ENCODE assay signal across 1 cellular context in genomic region chr7:154640266-154640865, GRCh38.
TF ChIP-seq lines count a peak whose summit lies in the region.

No MANE protein-coding gene starts in this region.

TF ChIP-seq in SK-N-SH treated with all-trans-retinoic acid at 6 μM for 48 hours, 23 proteins besides CTCF, POLR2A, EP300 and RAD21 (continued from another document):
- TF ChIP-seq, protein P1, sequence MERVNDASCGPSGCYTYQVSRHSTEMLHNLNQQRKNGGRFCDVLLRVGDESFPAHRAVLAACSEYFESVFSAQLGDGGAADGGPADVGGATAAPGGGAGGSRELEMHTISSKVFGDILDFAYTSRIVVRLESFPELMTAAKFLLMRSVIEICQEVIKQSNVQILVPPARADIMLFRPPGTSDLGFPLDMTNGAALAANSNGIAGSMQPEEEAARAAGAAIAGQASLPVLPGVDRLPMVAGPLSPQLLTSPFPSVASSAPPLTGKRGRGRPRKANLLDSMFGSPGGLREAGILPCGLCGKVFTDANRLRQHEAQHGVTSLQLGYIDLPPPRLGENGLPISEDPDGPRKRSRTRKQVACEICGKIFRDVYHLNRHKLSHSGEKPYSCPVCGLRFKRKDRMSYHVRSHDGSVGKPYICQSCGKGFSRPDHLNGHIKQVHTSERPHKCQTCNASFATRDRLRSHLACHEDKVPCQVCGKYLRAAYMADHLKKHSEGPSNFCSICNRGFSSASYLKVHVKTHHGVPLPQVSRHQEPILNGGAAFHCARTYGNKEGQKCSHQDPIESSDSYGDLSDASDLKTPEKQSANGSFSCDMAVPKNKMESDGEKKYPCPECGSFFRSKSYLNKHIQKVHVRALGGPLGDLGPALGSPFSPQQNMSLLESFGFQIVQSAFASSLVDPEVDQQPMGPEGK (CRISPR knock-in tag; IDR thresholded peaks at IDR 0.05; ENCODE audit: borderline replicate concordance) = no peak
- TF ChIP-seq ZNF70 (CRISPR knock-in tag; IDR thresholded peaks at IDR 0.05) (no peak), OSR1 (CRISPR knock-in tag; IDR thresholded peaks at IDR 0.05) (no peak), ZFP3 (CRISPR knock-in tag; IDR thresholded peaks at IDR 0.05) (no peak), ZFP30 (CRISPR knock-in tag; IDR thresholded peaks at IDR 0.05) (no peak), TOX (CRISPR knock-in tag; IDR thresholded peaks at IDR 0.05; ENCODE audit: borderline replicate concordance) (no peak), BACH2 (CRISPR knock-in tag; IDR thresholded peaks at IDR 0.05; ENCODE audit: borderline replicate concordance) (no peak), PPARA (CRISPR knock-in tag; IDR thresholded peaks at IDR 0.05; ENCODE audit: borderline replicate concordance) (no peak), ARNTL (CRISPR knock-in tag; IDR thresholded peaks at IDR 0.05; ENCODE audit: borderline replicate concordance, low read depth) (no peak), SNAI2 (CRISPR knock-in tag; IDR thresholded peaks at IDR 0.05) (no peak)
- TF ChIP-seq, protein P2, sequence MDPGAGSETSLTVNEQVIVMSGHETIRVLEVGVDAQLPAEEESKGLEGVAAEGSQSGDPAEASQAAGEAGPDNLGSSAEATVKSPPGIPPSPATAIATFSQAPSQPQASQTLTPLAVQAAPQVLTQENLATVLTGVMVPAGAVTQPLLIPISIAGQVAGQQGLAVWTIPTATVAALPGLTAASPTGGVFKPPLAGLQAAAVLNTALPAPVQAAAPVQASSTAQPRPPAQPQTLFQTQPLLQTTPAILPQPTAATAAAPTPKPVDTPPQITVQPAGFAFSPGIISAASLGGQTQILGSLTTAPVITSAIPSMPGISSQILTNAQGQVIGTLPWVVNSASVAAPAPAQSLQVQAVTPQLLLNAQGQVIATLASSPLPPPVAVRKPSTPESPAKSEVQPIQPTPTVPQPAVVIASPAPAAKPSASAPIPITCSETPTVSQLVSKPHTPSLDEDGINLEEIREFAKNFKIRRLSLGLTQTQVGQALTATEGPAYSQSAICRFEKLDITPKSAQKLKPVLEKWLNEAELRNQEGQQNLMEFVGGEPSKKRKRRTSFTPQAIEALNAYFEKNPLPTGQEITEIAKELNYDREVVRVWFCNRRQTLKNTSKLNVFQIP (CRISPR knock-in tag; IDR thresholded peaks at IDR 0.05; ENCODE audit: borderline replicate concordance, low read depth) = no peak
